17 cellular contexts compared by ENCODE assay signal in the genomic region with DNA sequence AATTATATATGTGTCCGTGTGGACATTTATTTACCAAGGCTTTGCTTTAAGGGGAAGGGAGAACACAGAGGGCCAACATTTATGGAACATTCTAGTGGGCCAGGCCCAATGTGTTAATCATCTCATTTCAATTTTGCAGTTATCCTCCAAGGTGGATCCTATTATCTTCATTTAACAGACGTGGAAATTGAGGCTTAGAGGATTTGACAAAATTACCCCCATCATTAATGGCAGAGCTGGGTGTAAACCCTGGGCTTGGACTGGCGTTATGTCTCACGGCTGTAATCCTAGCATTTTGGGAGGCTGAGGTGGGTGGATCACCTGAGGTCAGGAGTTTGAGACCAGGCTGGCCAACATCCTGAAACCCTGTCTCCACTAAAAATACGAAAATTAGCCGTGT. TPM values are rescaled to one million over a fixed set of nuclear protein-coding genes. Genes with fewer than 3 reads are reported as not detected.
DNase-seq lines count a peak whose midpoint lies in the region; ATAC-seq and TF ChIP-seq lines count a peak whose summit lies in the region.
"Had no signal": no experiment of that assay in that cellular context is flagged by ENCODE, and none has a peak within 500 bp of the region (broad histone marks: within the 10 kb centered on the region; RNA-seq: fewer than 3 reads in every experiment).

No MANE protein-coding gene starts in this region.

- H3K27me3 Mint-ChIP-seq in CD4-positive, alpha-beta T cell: no peaks in the 10 kb centered on the region
- H3K27me3 Mint-ChIP-seq in CD8-positive, alpha-beta memory T cell: no peaks in the 10 kb centered on the region

- intact Hi-C loops in CD4-positive, alpha-beta T cell (cut with DNase I, micrococcal nuclease): loop anchor here in 1 of 2 experiments (2.0 to 5.0 kb wide), 2 partner anchors 15 to 34 kb away; no protein-coding TSS in a partner anchor
- intact Hi-C loops in OCI-LY7 (cut with micrococcal nuclease; ENCODE audit: unreplicated experiment): no loop called here
- intact Hi-C loops in adrenal gland (cut with DNase I): no loop called here

- WGBS in adrenal gland, 4 donors: 87 to 95% (median 93%) methylated on average over 6 of the region's 6 CpGs

- TF ChIP-seq POLR2A in adrenal gland (IDR thresholded peaks at IDR 0.05): no peak

- H3K9me2 ChIP-seq in OCI-LY7 (ENCODE audit: insufficient read depth, low read length): no peaks in the 10 kb centered on the region

- ATAC-seq in CD4-positive, alpha-beta T cell (ENCODE audit: poor library complexity): no peak
- ATAC-seq in left lobe of liver (no peak), GM18502 (IDR thresholded peaks at IDR 0.05; ENCODE audit: poor library complexity, unreplicated experiment) (no peak)
- ATAC-seq: HepG2 had no signal

- peaks cover 62% of the 10 kb centered on the region for H3K4me1 ChIP-seq in CD8-positive, alpha-beta memory T cell (ENCODE audit: insufficient read depth, low read length)
- peaks cover 36% of the 10 kb centered on the region for H3K4me1 ChIP-seq in OCI-LY7 (ENCODE audit: insufficient read depth, low read length, poor library complexity, severe bottlenecking)
- H3K4me1 ChIP-seq in adrenal gland (replicated peaks in 1 of 2): no peaks in the 10 kb centered on the region
- H3K4me1 ChIP-seq: Caco-2 had no signal

- H3K36me3 Mint-ChIP-seq in CD4-positive, alpha-beta T cell (ENCODE audit: low read depth): peaks cover 28% of the 10 kb centered on the region
- H3K36me3 Mint-ChIP-seq in CD8-positive, alpha-beta memory T cell: peaks cover 0 to 20% (median 8%) of the 10 kb centered on the region in 3 donors

- POLR2A ChIA-PET in CD4-positive, alpha-beta T cell (lab: Charles Lee): interaction anchor here (1.3 to 1.7 kb wide), 3 partner anchors 25 to 37 kb away, joined by 4 to 6 read pairs (median 5); no protein-coding TSS in a partner anchor
- POLR2A ChIA-PET in CD8-positive, alpha-beta memory T cell (lab: Charles Lee): interaction anchor here (1.7 to 1.9 kb wide), 2 partner anchors 19 to 38 kb away, joined by 5 read pairs; no protein-coding TSS in a partner anchor
- POLR2A ChIA-PET in OCI-LY7 (lab: Charles Lee): no interaction called here

- H3K79me2 ChIP-seq in OCI-LY7 (ENCODE audit: insufficient read depth, low read depth, low read length): no peaks in the 10 kb centered on the region

- H3K9me3 ChIP-seq in CD4-positive, alpha-beta T cell (ENCODE audit: control insufficient read depth, low read length): no peaks in the 10 kb centered on the region
- H3K9me3 ChIP-seq in CD8-positive, alpha-beta memory T cell (ENCODE audit: low read length): no peaks in the 10 kb centered on the region
- H3K9me3 ChIP-seq in OCI-LY7 (ENCODE audit: low read length): no peaks in the 10 kb centered on the region
- H3K9me3 ChIP-seq in adrenal gland (replicated peaks in 1 of 3): no peaks in the 10 kb centered on the region
- H3K9me3 ChIP-seq: Caco-2 had no signal

- no peaks in the 10 kb centered on the region for H3K27me3 ChIP-seq in CD4-positive, alpha-beta T cell (ENCODE audit: control insufficient read depth, insufficient read depth, low read length)
- no peaks in the 10 kb centered on the region for H3K27me3 ChIP-seq in CD8-positive, alpha-beta memory T cell (ENCODE audit: insufficient read depth, low read length, poor library complexity, severe bottlenecking)
- no peaks in the 10 kb centered on the region for H3K27me3 ChIP-seq in adrenal gland

- TF ChIP-seq CTCF in CD4-positive, alpha-beta T cell (IDR thresholded peaks at IDR 0.05): no peak
- TF ChIP-seq CTCF in OCI-LY7 (conservative IDR thresholded peaks at IDR 0.05; ENCODE audit: low read length) (no peak), adrenal gland (IDR thresholded peaks at IDR 0.05) (no peak)

- no TSS peak for BruUV-seq in OCI-LY7 (replicated peaks; lab: Mats Ljungman, UMichigan)

- H3K4me3 Mint-ChIP-seq in CD4-positive, alpha-beta T cell: no peak overlapping the region
- peak overlapping the region in 1 of 7 donors; percentile 5 for H3K4me3 Mint-ChIP-seq in CD8-positive, alpha-beta memory T cell

- peak overlapping the region; percentile 60 for H3K4me2 ChIP-seq in OCI-LY7 (ENCODE audit: low read length)
- H3K4me2 ChIP-seq: PC-9 had no signal

- H4K20me1 ChIP-seq in OCI-LY7 (ENCODE audit: insufficient read depth, low read length): no peaks in the 10 kb centered on the region

- H3K27ac Mint-ChIP-seq in CD4-positive, alpha-beta T cell: peak overlapping the region; percentile 99
- H3K27ac Mint-ChIP-seq in CD8-positive, alpha-beta memory T cell: peak overlapping the region in 6 of 8 donors; percentile 42 to 94 (median 86)

- no peak overlapping the region for H3K27ac ChIP-seq in CD4-positive, alpha-beta T cell (ENCODE audit: low read depth, low read length)
- no peak overlapping the region for H3K27ac ChIP-seq in CD8-positive, alpha-beta memory T cell (ENCODE audit: low read depth, low read length)
- H3K27ac ChIP-seq in OCI-LY7 (ENCODE audit: low read depth, low read length, poor library complexity, severe bottlenecking) (no peak overlapping the region), adrenal gland (no peak overlapping the region)
- H3K27ac ChIP-seq: PC-9 had no signal

- H3K36me3 ChIP-seq in CD8-positive, alpha-beta memory T cell (ENCODE audit: insufficient read depth, low read length): no peaks in the 10 kb centered on the region
- H3K36me3 ChIP-seq in OCI-LY7 (ENCODE audit: insufficient read depth, low read length) (no peaks in the 10 kb centered on the region), adrenal gland (replicated peaks in 1 of 2) (no peaks in the 10 kb centered on the region)

- CTCF ChIA-PET in CD4-positive, alpha-beta T cell (lab: Charles Lee): interaction anchor here (1.4 to 1.7 kb wide), 2 partner anchors 24 to 72 kb away, joined by 3 to 4 read pairs; no protein-coding TSS in a partner anchor
- CTCF ChIA-PET in CD8-positive, alpha-beta memory T cell (lab: Charles Lee): interaction anchor here (1.2 to 1.6 kb wide), 3 partner anchors 12 to 72 kb away, joined by 3 to 4 read pairs (median 3); no protein-coding TSS in a partner anchor
- CTCF ChIA-PET in OCI-LY7 (lab: Charles Lee; ENCODE audit: unreplicated experiment): no interaction called here

- H3K4me3 ChIP-seq in CD8-positive, alpha-beta memory T cell (ENCODE audit: low read length): no peak overlapping the region
- H3K4me3 ChIP-seq in OCI-LY7 (ENCODE audit: low read depth, low read length, poor library complexity, severe bottlenecking): no peak overlapping the region
- no peak overlapping the region for H3K4me3 ChIP-seq in adrenal gland
- H3K4me3 ChIP-seq: PC-9 had no signal

- peak overlapping the region; percentile 1; the same call in 1 of the 2 replicates for H2AFZ ChIP-seq in OCI-LY7 (ENCODE audit: low read length)
- H2AFZ ChIP-seq: PC-9 had no signal

- H3K9me3 Mint-ChIP-seq in CD4-positive, alpha-beta T cell: peaks cover 3% of the 10 kb centered on the region
- H3K9me3 Mint-ChIP-seq in CD8-positive, alpha-beta memory T cell: no peaks in the 10 kb centered on the region

- H3K4me1 Mint-ChIP-seq in CD4-positive, alpha-beta T cell (ENCODE audit: low read depth): peaks cover 80% of the 10 kb centered on the region
- peaks cover 62 to 87% (median 76%) of the 10 kb centered on the region in 3 donors for H3K4me1 Mint-ChIP-seq in CD8-positive, alpha-beta memory T cell

- DNase-seq in CD4-positive, alpha-beta T cell: no peak
- DNase-seq in CD8-positive, alpha-beta memory T cell: no peak
- no peak for DNase-seq in OCI-LY7 (ENCODE audit: low spot score)
- DNase-seq in left lobe of liver (ENCODE audit: low spot score): peak; percentile 18
- DNase-seq in retina: no peak
- no peak for DNase-seq in adrenal gland
- no peak for DNase-seq in inferior parietal cortex (ENCODE audit: extremely low spot score)
- DNase-seq: C1 segment of cervical spinal cord, Caco-2, EL, GOT3, KBM-7, NCI-H1694 treated with DMSO at 0.1 percent for 48 hours, NCI-H748 treated with DMSO at 0.1 percent for 48 hours, PC-9 had no signal

RNA-seq across cellular contexts. Expression of gene PITPNC1, which starts 26.4 kb away (rescaled TPM):
- 10 to 100 TPM; 80.2 to 83.4 TPM for total RNA-seq in CD4-positive, alpha-beta T cell
- total RNA-seq in CD8-positive, alpha-beta memory T cell: 10 to 100 TPM; 43.1 to 45.1 TPM
- 163 TPM for polyA plus RNA-seq in CD8-positive, alpha-beta memory T cell
- 13.3 and 14.3 TPM in 2 replicates for total RNA-seq in OCI-LY7 (2014; rRNA removed; shearing (Covaris generic))
- 20.1 and 21.1 TPM in 2 replicates for total RNA-seq in OCI-LY7 (2022)
- total RNA-seq in left lobe of liver: 13.1 TPM
- 10 to 100 TPM in 5 of 8 donors, 1 to 10 TPM in 3; 4.9 to 33.0 (median 15.7) TPM for total RNA-seq in adrenal gland
- 10 to 100 TPM in 1 of 3 donors, 1 to 10 TPM in 2; 6.8 to 15.4 (median 8.5) TPM for polyA plus RNA-seq in adrenal gland

RNA-seq across cellular contexts. Expression of gene PSMD12, which starts 37.1 kb away (rescaled TPM):
- total RNA-seq in CD4-positive, alpha-beta T cell: 10 to 100 TPM; 49.3 to 52.5 TPM
- total RNA-seq in CD8-positive, alpha-beta memory T cell: 10 to 100 TPM; 91.1 to 94.2 TPM
- 40.2 TPM for polyA plus RNA-seq in CD8-positive, alpha-beta memory T cell
- total RNA-seq in OCI-LY7 (2014; rRNA removed; shearing (Covaris generic)): 15.0 and 20.0 TPM in 2 replicates
- total RNA-seq in OCI-LY7 (2022) (54.5 and 62.8 TPM in 2 replicates), left lobe of liver (28.1 TPM), adrenal gland (10 to 100 TPM; 19.7 to 88.8 (median 36.0) TPM)
- polyA plus RNA-seq in adrenal gland: 100 to 1,000 TPM in 1 of 3 donors, 10 to 100 TPM in 2; 31.0 to 163 (median 35.7) TPM
